13 cellular contexts compared by ENCODE assay signal in genomic region chr12:22416831-22417230, GRCh38.
"Had no signal": no experiment of that assay in that cellular context is flagged by ENCODE, and none has a peak within 500 bp of the region (broad histone marks: within the 10 kb centered on the region; RNA-seq: fewer than 3 reads in every experiment).

No MANE protein-coding gene starts in this region.

- H3K27ac ChIP-seq: body of pancreas, hepatocyte, ovary, stomach, thoracic aorta had no signal

- H3K27ac Mint-ChIP-seq: T-helper 1 cell treated with Interleukin-12 subunit alpha and Interleukin-12 subunit beta and Interleukin-4 antibody, amounts not matched to agents 30 μg/mL and 1 μg/mL, for 36 hours had no signal

- H3K4me3 Mint-ChIP-seq: neural crest cell; T-helper 1 cell treated with Interleukin-12 subunit alpha and Interleukin-12 subunit beta and Interleukin-4 antibody, amounts not matched to agents 30 μg/mL and 1 μg/mL, for 36 hours had no signal

- ATAC-seq: body of pancreas had no signal

- H3K4me1 Mint-ChIP-seq: neural crest cell had no signal

- DNase-seq: activated CD4-positive, CD25-positive, alpha-beta regulatory T cell; activated CD8-positive, alpha-beta memory T cell treated with anti-CD3 and anti-CD28 coated beads, Interleukin-2, amount 50 U/mL, for 48 hours; activated naive CD4-positive, alpha-beta T cell treated with Interleukin-2 at 50 U/mL for 16 hours; body of pancreas; kidney glomerular epithelial cell; ovary; sigmoid colon; stimulated activated CD4-positive, alpha-beta T cell treated with anti-CD3 and anti-CD28 coated beads, Interleukin-4, amount 100 ng/mL, for 24 hours; stomach had no signal

- H3K9me3 Mint-ChIP-seq: neural crest cell; T-helper 1 cell treated with Interleukin-12 subunit alpha and Interleukin-12 subunit beta and Interleukin-4 antibody, amounts not matched to agents 30 μg/mL and 1 μg/mL, for 36 hours had no signal
